8 cellular contexts compared by ENCODE assay signal in genomic region chr17:2214047-2214717, GRCh38.
A peak's percentile ranks its signal among the peaks of the same experiment; 100 is the strongest.
DNase-seq lines count a peak whose midpoint lies in the region; ATAC-seq and TF ChIP-seq lines count a peak whose summit lies in the region.

No MANE protein-coding gene starts in this region.

- H3K4me3 ChIP-seq in sigmoid colon = peak overlapping the region in 1 of 4 donors; percentile 9

- H3K27me3 ChIP-seq in sigmoid colon = no peaks in the 10 kb centered on the region

- TF ChIP-seq CTCF in sigmoid colon (IDR thresholded peaks at IDR 0.05) = no peak

- no peaks in the 10 kb centered on the region for H3K9me3 ChIP-seq in sigmoid colon

- TF ChIP-seq EP300 in sigmoid colon (IDR thresholded peaks at IDR 0.05) = peak in 2 of 4 donors; percentile 5 to 61

- peak overlapping the region; percentile 72 to 87 (median 84) for H3K27ac ChIP-seq in sigmoid colon

- no peak for ATAC-seq in HG03378 (IDR thresholded peaks at IDR 0.05; ENCODE audit: unreplicated experiment)
- no peak for ATAC-seq in HG02759 (IDR thresholded peaks at IDR 0.05; ENCODE audit: unreplicated experiment)

- H3K36me3 ChIP-seq in sigmoid colon = peaks cover 0 to 3% (median 0%) of the 10 kb centered on the region in 4 donors

- intact Hi-C loops in sigmoid colon (cut with DNase I) = loop anchor here (2.0 kb wide), 1 partner anchor 39 kb away; no protein-coding TSS in a partner anchor

- WGBS in sigmoid colon, 2 donors = 71 to 79% methylated on average over 14 of the region's 14 CpGs

- peaks cover 0 to 67% (median 57%) of the 10 kb centered on the region in 4 donors for H3K4me1 ChIP-seq in sigmoid colon

- no peak for TF ChIP-seq POLR2A in sigmoid colon (IDR thresholded peaks at IDR 0.05)

- peak; percentile 69 for DNase-seq in stimulated activated CD4-positive, alpha-beta T cell treated with anti-CD3 and anti-CD28 coated beads, Interleukin-1b, Interleukin-23, amount 100 ng/mL, for 48 hours
- no peak for DNase-seq in stimulated activated CD4-positive, alpha-beta T cell treated with anti-CD3 and anti-CD28 coated beads, Interleukin-2, amount 100 ng/mL, for 48 hours
- DNase-seq in anterior cingulate cortex (lab: John Stamatoyannopoulos, UW) = peak in 46 of 58 donors; percentile 26 to 80 (median 54)
- peak in 42 of 51 donors; percentile 12 to 86 (median 48) for DNase-seq in hypothalamus (lab: John Stamatoyannopoulos, UW)
- DNase-seq in sigmoid colon = peak; percentile 83
- no peak for DNase-seq in NCI-H1092 (lab: John Stamatoyannopoulos, UW)

Comparison
In these comparisons a context has a peak if more than half of its experiments do, and no peak if none do; other contexts are left out.
1. DNase-seq: peak in stimulated activated CD4-positive, alpha-beta T cell treated with anti-CD3 and anti-CD28 coated beads, Interleukin-1b, Interleukin-23, amount 100 ng/mL, for 48 hours (single experiment), anterior cingulate cortex (46 of 58), hypothalamus (42 of 51) and sigmoid colon (single experiment); none in stimulated activated CD4-positive, alpha-beta T cell treated with anti-CD3 and anti-CD28 coated beads, Interleukin-2, amount 100 ng/mL, for 48 hours (0 of 2) and NCI-H1092 (single experiment).